Comparison of ENCODE assay signal across 8 cellular contexts in the genomic region with DNA sequence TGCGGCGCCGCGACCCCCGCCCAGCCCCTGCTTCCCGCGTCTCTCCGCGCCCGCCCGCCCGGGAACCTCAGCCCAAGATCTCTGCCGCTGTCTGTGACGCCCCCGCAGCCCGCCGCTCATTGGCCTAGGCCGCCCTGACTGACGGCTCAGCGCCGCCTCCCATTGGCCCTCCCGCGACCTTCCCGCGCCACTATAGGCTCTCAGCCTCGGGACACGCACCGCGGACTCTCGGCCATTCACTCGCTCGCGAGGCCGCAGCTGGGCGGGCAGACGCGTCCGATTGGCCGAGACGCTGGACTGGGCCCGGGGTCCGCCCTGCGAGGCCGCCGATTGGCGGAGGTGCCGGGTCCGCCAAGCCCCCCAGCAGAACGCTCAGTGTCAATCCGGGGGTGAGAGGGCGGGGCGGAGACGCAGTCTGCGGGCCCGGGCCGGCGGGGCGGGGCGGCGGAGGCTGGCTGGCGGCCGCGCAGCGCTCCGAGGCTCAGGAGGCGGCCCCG. TPM values are rescaled to one million over a fixed set of nuclear protein-coding genes. Genes with fewer than 3 reads are reported as not detected.
DNase-seq lines count a peak whose midpoint lies in the region; ATAC-seq, FAIRE-seq and TF ChIP-seq lines count a peak whose summit lies in the region.

Gene PRKACA, minus strand, starts transcription at position 95 of the 497 bp plus-strand sequence. CDS start 215 bp downstream, outside the sequence.

- no peaks in the 10 kb centered on the region for H3K27me3 ChIP-seq in endothelial cell of umbilical vein (ENCODE audit: control insufficient read depth in 2 of 2, insufficient read depth in 2 of 2, low read length in 2 of 2)

- TF ChIP-seq POLR2A in endothelial cell of umbilical vein (IDR thresholded peaks at IDR 0.05; ENCODE audit: low read depth, low read length), result no peak

- CTCF ChIA-PET in endothelial cell of umbilical vein (lab: Charles Lee), result interaction anchor here (0.7 to 2.1 kb wide), 3 partner anchors 19 to 31 kb away, joined by 3 to 10 read pairs (median 5); partner anchors contain the start of gene ASF1B

- peak within 1 kb of the TSS; percentile 91 to 96 (median 96) for H3K4me3 Mint-ChIP-seq in IgD-negative memory B cell
- peak within 1 kb of the TSS; percentile 91 for H3K4me3 Mint-ChIP-seq in mesothelial cell of epicardium

- H3K9ac ChIP-seq in endothelial cell of umbilical vein (replicated peaks; ENCODE audit: extremely low read depth, insufficient read depth, low read length), result peak within 1 kb of the TSS; percentile 82

- H3K27ac Mint-ChIP-seq in IgD-negative memory B cell, result peak within 1 kb of the TSS; percentile 92 to 98 (median 98)
- peak within 1 kb of the TSS; percentile 95 for H3K27ac Mint-ChIP-seq in mesothelial cell of epicardium

- ATAC-seq in GM21576 (IDR thresholded peaks at IDR 0.05; ENCODE audit: unreplicated experiment), result peak; percentile 89

- H3K27ac ChIP-seq in endothelial cell of umbilical vein (ENCODE audit: insufficient read depth, low read depth, low read length), result peak within 1 kb of the TSS; percentile 94

- TF ChIP-seq CTCF in endothelial cell of umbilical vein (IDR thresholded peaks at IDR 0.05; ENCODE audit: extremely low read depth in 1 of 2, insufficient read depth in 1 of 2, low read depth in 1 of 2, low read length in 2 of 2) (no peak), mesothelial cell of epicardium (IDR thresholded peaks at IDR 0.05; ENCODE audit: unreplicated experiment) (no peak)

- peaks cover 25% of the 10 kb centered on the region for H3K4me1 ChIP-seq in endothelial cell of umbilical vein (ENCODE audit: control insufficient read depth, extremely low read depth, insufficient read depth, low read length)

- POLR2A ChIA-PET in endothelial cell of umbilical vein (lab: Charles Lee), result no interaction called here

- peak; percentile 99 for FAIRE-seq in endothelial cell of umbilical vein (lab: Jason Lieb, UNC)

- no peaks in the 10 kb centered on the region for H3K36me3 ChIP-seq in endothelial cell of umbilical vein (ENCODE audit: control insufficient read depth in 2 of 2, extremely low read depth in 1 of 2, insufficient read depth in 2 of 2, low read length in 2 of 2)

- dilution Hi-C loops in endothelial cell of umbilical vein (cut with MboI; ENCODE audit: extremely low pct_ligation_motif_present, low sequenced_read_pairs), result no loop called here

- intact Hi-C loops in endothelial cell of umbilical vein (cut with micrococcal nuclease), result loop anchor here (1.0 to 2.0 kb wide), 4 partner anchors 19 to 237 kb away; partner anchors contain the start of genes ASF1B and SAMD1

- H3K4me1 Mint-ChIP-seq in IgD-negative memory B cell, result peaks cover 24 to 33% (median 27%) of the 10 kb centered on the region in 3 donors
- peaks cover 30% of the 10 kb centered on the region for H3K4me1 Mint-ChIP-seq in mesothelial cell of epicardium

- H3K9me3 ChIP-seq in endothelial cell of umbilical vein (replicated peaks; ENCODE audit: control insufficient read depth, insufficient read depth, low read length), result no peaks in the 10 kb centered on the region

- peaks cover 1% of the 10 kb centered on the region for H3K36me3 Mint-ChIP-seq in IgD-negative memory B cell
- H3K36me3 Mint-ChIP-seq in mesothelial cell of epicardium, result no peaks in the 10 kb centered on the region

- peak within 1 kb of the TSS; percentile 82 for H3K4me2 ChIP-seq in endothelial cell of umbilical vein (ENCODE audit: insufficient read depth, low read length)

- peak within 1 kb of the TSS; percentile 67 to 84 (median 80) for H3K4me3 ChIP-seq in endothelial cell of umbilical vein (replicated peaks in 1 of 3; ENCODE audit: insufficient read depth in 1 of 3, low read depth in 1 of 3, low read length in 3 of 3)

- H3K27me3 Mint-ChIP-seq in IgD-negative memory B cell (no peaks in the 10 kb centered on the region), mesothelial cell of epicardium (ENCODE audit: low read depth) (no peaks in the 10 kb centered on the region)

- H3K9me3 Mint-ChIP-seq in IgD-negative memory B cell (no peaks in the 10 kb centered on the region), mesothelial cell of epicardium (no peaks in the 10 kb centered on the region)

- peak within 1 kb of the TSS; percentile 53 for H2AFZ ChIP-seq in endothelial cell of umbilical vein (ENCODE audit: low read depth, low read length)

- H3K9me1 ChIP-seq in endothelial cell of umbilical vein (replicated peaks; ENCODE audit: control insufficient read depth, extremely low read depth, insufficient read depth, low read length), result no peaks in the 10 kb centered on the region

- DNase-seq in DMS 273 (lab: John Stamatoyannopoulos, UW; ENCODE audit: unreplicated experiment) (peak; percentile 99), OCI-M1 (lab: John Stamatoyannopoulos, UW) (peak; percentile 100), activated T-cell treated with anti-CD3 and anti-CD28 coated beads for 1 hour (ENCODE audit: low read depth) (peak; percentile 95), endothelial cell of umbilical vein (ENCODE audit: low read depth, low spot score) (peak; percentile 99), mesothelial cell of epicardium (ENCODE audit: low spot score in 2 of 2, unreplicated experiment in 2 of 2) (peak; percentile 98)
- peak; percentile 98 for DNase-seq in stimulated activated CD8-positive, alpha-beta memory T cell treated with anti-CD3 and anti-CD28 coated beads, Interleukin-15, amount 100 ng/mL, for 4 hours (ENCODE audit: low read depth in 2 of 2)

- no TSS peak for BruUV-seq in endothelial cell of umbilical vein (replicated peaks; lab: Mats Ljungman, UMichigan)

- H3K79me2 ChIP-seq in endothelial cell of umbilical vein (ENCODE audit: control insufficient read depth, insufficient read depth, low read length), result peaks cover 27% of the 10 kb centered on the region

- H4K20me1 ChIP-seq in endothelial cell of umbilical vein (replicated peaks; ENCODE audit: control insufficient read depth, extremely low read depth, insufficient read depth, low read length), result no peaks in the 10 kb centered on the region

TF ChIP-seq in endothelial cell of umbilical vein, 7 proteins besides CTCF, POLR2A, EP300 and RAD21:
- TF ChIP-seq POLR2AphosphoS5 (IDR thresholded peaks at IDR 0.05; ENCODE audit: insufficient read depth, low read depth, low read length) (no peak), EZH2 (IDR thresholded peaks at IDR 0.05; ENCODE audit: borderline replicate concordance, low read depth, low read length, severe bottlenecking) (peak; percentile 47)

RNA-seq across cellular contexts. Expression of gene PRKACA, which starts in this region (rescaled TPM):
- 1.4 TPM for polyA plus RNA-seq in IgD-negative memory B cell
- total RNA-seq in endothelial cell of umbilical vein, result 97.5 and 110 TPM in 2 replicates
- polyA plus RNA-seq in endothelial cell of umbilical vein, result 29.9 and 44.2 TPM in 2 replicates
- polyA plus RNA-seq in endothelial cell of umbilical vein (2011; cell fraction: cytosol; rRNA removed), result 59.3 and 67.5 TPM in 2 replicates
- polyA plus RNA-seq in endothelial cell of umbilical vein (2011; cell fraction: nucleus; rRNA removed), result 33.2 and 33.7 TPM in 2 replicates
- 83.5 and 89.6 TPM in 2 replicates for polyA plus RNA-seq in endothelial cell of umbilical vein (2012)
- polyA minus RNA-seq in endothelial cell of umbilical vein, result 48.3 and 48.5 TPM in 2 replicates
- polyA minus RNA-seq in endothelial cell of umbilical vein (2011; cell fraction: cytosol; rRNA and poly(A)+ RNA removed), result 25.4 TPM
- polyA minus RNA-seq in endothelial cell of umbilical vein (2011; cell fraction: nucleus; rRNA and poly(A)+ RNA removed), result 16.0 and 18.2 TPM in 2 replicates
- 80.9 to 87.7 TPM (median 82.9 TPM) in 3 replicates for total RNA-seq in mesothelial cell of epicardium

Comparison
In these comparisons a context has a peak if more than half of its experiments do, and no peak if none do; other contexts are left out.
1. Peak in every context shown above with its lines: DNase-seq, ATAC-seq, H3K4me3 ChIP-seq and H3K27ac ChIP-seq.
2. RNA of gene PRKACA (polyA plus RNA-seq): 29.9 to 89.6 TPM in endothelial cell of umbilical vein; 1.4 TPM in IgD-negative memory B cell (single experiment); every median in the first group is over 10 times any median in the second.